Comparison of ENCODE assay signal across 11 cellular contexts in the genomic region with DNA sequence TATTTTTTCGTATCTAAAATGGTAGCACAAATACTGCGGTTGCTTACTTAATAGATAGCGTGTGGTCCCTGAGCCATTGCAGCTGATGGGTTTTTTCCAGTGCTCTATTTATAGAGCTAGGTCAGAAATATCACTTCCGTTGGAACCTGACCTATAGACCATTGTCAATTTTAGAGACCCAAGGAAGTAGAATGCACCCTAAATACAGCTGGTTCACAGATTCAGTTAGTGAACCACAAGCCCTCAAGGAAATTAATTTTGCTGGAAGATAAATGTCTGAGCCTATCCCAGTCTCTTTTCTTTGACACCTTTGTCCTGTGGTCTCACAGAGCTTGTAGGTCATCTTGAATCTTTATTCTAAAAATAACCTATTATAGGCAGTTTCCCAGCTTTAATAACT.
DNase-seq lines count a peak whose midpoint lies in the region; ATAC-seq and TF ChIP-seq lines count a peak whose summit lies in the region.
"Had no signal": no experiment of that assay in that cellular context is flagged by ENCODE, and none has a peak within 500 bp of the region (broad histone marks: within the 10 kb centered on the region; RNA-seq: fewer than 3 reads in every experiment).

No MANE protein-coding gene starts in this region.

- H3K9me3 Mint-ChIP-seq in activated T-helper 17 cell treated with anti-CD3 and anti-CD28 coated beads, Interleukin-2, amount 50 U/mL, for 72 hours, result no peaks in the 10 kb centered on the region

- ATAC-seq in GM19455 (IDR thresholded peaks at IDR 0.05; ENCODE audit: unreplicated experiment) (peak; percentile 67), HG03108 (IDR thresholded peaks at IDR 0.05; ENCODE audit: unreplicated experiment) (peak; percentile 69), left colon (no peak)
- ATAC-seq in activated T-helper 17 cell treated with anti-CD3 and anti-CD28 coated beads, Interleukin-2, amount 50 U/mL, for 72 hours (replicated peaks), result peak; percentile 32

- CTCF ChIA-PET in GM10248 (lab: Yijun Ruan, JAX), result interaction anchor here (0.8 to 1.7 kb wide), 10 partner anchors 10 to 416 kb away, joined by 3 to 4 read pairs (median 4); no protein-coding TSS in a partner anchor

- H3K4me1 Mint-ChIP-seq in activated T-helper 17 cell treated with anti-CD3 and anti-CD28 coated beads, Interleukin-2, amount 50 U/mL, for 72 hours, result peaks cover 15% of the 10 kb centered on the region

- peak overlapping the region; percentile 75 for H3K4me3 Mint-ChIP-seq in activated T-helper 17 cell treated with anti-CD3 and anti-CD28 coated beads, Interleukin-2, amount 50 U/mL, for 72 hours

- H3K27me3 Mint-ChIP-seq in activated T-helper 17 cell treated with anti-CD3 and anti-CD28 coated beads, Interleukin-2, amount 50 U/mL, for 72 hours, result no peaks in the 10 kb centered on the region

- H3K36me3 Mint-ChIP-seq in activated T-helper 17 cell treated with anti-CD3 and anti-CD28 coated beads, Interleukin-2, amount 50 U/mL, for 72 hours (ENCODE audit: low read depth), result no peaks in the 10 kb centered on the region

- H3K27ac Mint-ChIP-seq in activated T-helper 17 cell treated with anti-CD3 and anti-CD28 coated beads, Interleukin-2, amount 50 U/mL, for 72 hours, result peak overlapping the region; percentile 80

- POLR2A ChIA-PET in GM10248 (lab: Yijun Ruan, JAX), result interaction anchor here (0.8 to 1.6 kb wide), 6 partner anchors 22 to 391 kb away, joined by 3 to 8 read pairs (median 4); partner anchors contain the start of gene ZFP36L1

- intact Hi-C loops in left colon (cut with DNase I, micrococcal nuclease), result no loop called here

- no peak for TF ChIP-seq CTCF in GM10248 (IDR thresholded peaks at IDR 0.05; ENCODE audit: control extremely low read depth, extremely low read depth, low read depth, missing control alignments)

- DNase-seq in GM10248 (ENCODE audit: extremely low spot score) (peak; percentile 64), cortex of kidney (lab: John Stamatoyannopoulos, UW) (no peak), NCI-H82 treated with DMSO at 0.1 percent for 48 hours (lab: John Stamatoyannopoulos, UW; ENCODE audit: unreplicated experiment) (no peak), left colon (no peak)
- no peak for DNase-seq in activated CD4-positive, alpha-beta T cell treated with anti-CD3 and anti-CD28 coated beads for 1 hour
- DNase-seq: aorta, KBM-7, SK-N-SH had no signal
